In genomic region chr7:27714831-27715444, GRCh38 we compare ENCODE assay signal across 22 cellular contexts. TPM values are rescaled to one million over a fixed set of nuclear protein-coding genes. Genes with fewer than 3 reads are reported as not detected.
DNase-seq lines count a peak whose midpoint lies in the region; ATAC-seq, FAIRE-seq and TF ChIP-seq lines count a peak whose summit lies in the region.
"Had no signal": no experiment of that assay in that cellular context is flagged by ENCODE, and none has a peak within 500 bp of the region (broad histone marks: within the 10 kb centered on the region; RNA-seq: fewer than 3 reads in every experiment).

No MANE protein-coding gene starts in this region.

- H3K36me3 ChIP-seq in HEK293 (ENCODE audit: control insufficient read depth in 2 of 2, insufficient read depth in 1 of 2, low read length in 2 of 2) (no peaks in the 10 kb centered on the region), small intestine (ENCODE audit: control insufficient read depth in 2 of 2, insufficient read depth in 2 of 2, low read length in 2 of 2) (no peaks in the 10 kb centered on the region)
- H3K36me3 ChIP-seq: cardiac muscle cell, right atrium auricular region, stomach, upper lobe of right lung had no signal

- ATAC-seq in HG02678 (IDR thresholded peaks at IDR 0.05; ENCODE audit: unreplicated experiment) = no peak
- ATAC-seq: activated CD8-positive, alpha-beta T cell treated with anti-CD3 and anti-CD28 coated beads, Interleukin-2, amount 10 ng/mL, durations not matched to agents 7 days and 5 days; activated naive CD4-positive, alpha-beta T cell treated with anti-CD3 and anti-CD28 coated beads, Interleukin-2, amount 50 U/mL, for 72 hours; activated T-cell treated with anti-CD3 and anti-CD28 coated beads, Interleukin-2, amount 50 U/mL, for 72 hours; upper lobe of right lung; WTC11 had no signal

- CTCF ChIA-PET in HEK293 (lab: Yijun Ruan, JAX) = interaction anchor here (0.6 kb wide), 1 partner anchor 347 kb away, joined by 3 read pairs; no protein-coding TSS in a partner anchor

- H3K4me3 ChIP-seq in HEK293 (ENCODE audit: low read depth, low read length) (no peak overlapping the region), small intestine (ENCODE audit: low read depth in 1 of 2, low read length in 2 of 2) (no peak overlapping the region)
- H3K4me3 ChIP-seq: cardiac muscle cell, right atrium auricular region, stomach, upper lobe of right lung had no signal

- WGBS in small intestine, 3 donors = 42 to 64% (median 52%) methylated on average over 4 of the region's 4 CpGs

- POLR2A ChIA-PET in HEK293 (lab: Yijun Ruan, JAX) = no interaction called here

- no peaks in the 10 kb centered on the region for H3K27me3 ChIP-seq in small intestine (ENCODE audit: control insufficient read depth in 2 of 2, insufficient read depth in 2 of 2, low read length in 2 of 2)
- H3K27me3 ChIP-seq: cardiac muscle cell, right atrium auricular region, stomach, upper lobe of right lung had no signal

- H3K27ac ChIP-seq in HEK293 (ENCODE audit: extremely low read depth, low read depth, low read length) (no peak overlapping the region), small intestine (ENCODE audit: low read depth in 1 of 2, low read length in 1 of 2) (no peak overlapping the region)
- H3K27ac ChIP-seq: cardiac muscle cell, right atrium auricular region, upper lobe of right lung had no signal

- FAIRE-seq in small intestine (lab: Jason Lieb, UNC) = no peak
- FAIRE-seq: G401.6 had no signal

- in situ Hi-C loops in GM13976 (cut with MboI; ENCODE audit: low sequenced_read_pairs, unreplicated experiment) = no loop called here

- H3K4me1 ChIP-seq in HEK293 (ENCODE audit: control insufficient read depth, insufficient read depth, low read length) = no peaks in the 10 kb centered on the region
- peaks cover 2 to 9% of the 10 kb centered on the region in 2 donors for H3K4me1 ChIP-seq in small intestine (ENCODE audit: control insufficient read depth in 2 of 2, insufficient read depth in 1 of 2, low read depth in 1 of 2, low read length in 1 of 2)
- H3K4me1 ChIP-seq: right atrium auricular region, upper lobe of right lung had no signal

- TF ChIP-seq CTCF in HEK293 (tag by site-specific recombination; IDR thresholded peaks at IDR 0.05) (no peak), GM13976 (IDR thresholded peaks at IDR 0.05; ENCODE audit: borderline replicate concordance, control extremely low read depth, extremely low read depth, insufficient read depth, missing control alignments) (no peak)

- peak; percentile 35 for DNase-seq in astrocyte of the hippocampus (ENCODE audit: low read depth, low spot score)
- DNase-seq in globus pallidus (ENCODE audit: low spot score) = peak; percentile 21
- peak; percentile 52 for DNase-seq in small intestine
- DNase-seq in GM13976 (ENCODE audit: low spot score) = no peak
- no peak for DNase-seq in NAMALWA (ENCODE audit: low spot score)
- DNase-seq: activated CD8-positive, alpha-beta T cell treated with anti-CD3 and anti-CD28 coated beads, Interleukin-2, amount 10 ng/mL, durations not matched to agents 7 days and 5 days; activated T-cell treated with anti-CD3 and anti-CD28 coated beads, Interleukin-2, amount 50 U/mL, for 72 hours; effector CD8-positive, alpha-beta T cell; HCEC 1CT; hypothalamus; Karpas-422; NCI-H1105 treated with DMSO at 0.1 percent for 48 hours; NCI-H526 treated with DMSO at 0.1 percent for 48 hours; stomach; upper lobe of right lung had no signal

- H3K9me3 ChIP-seq in HEK293 (ENCODE audit: control insufficient read depth, insufficient read depth, low read depth, low read length) = no peaks in the 10 kb centered on the region
- H3K9me3 ChIP-seq in small intestine (ENCODE audit: control insufficient read depth, low read depth) = no peaks in the 10 kb centered on the region
- H3K9me3 ChIP-seq: right atrium auricular region, stomach, upper lobe of right lung had no signal

TF ChIP-seq in HEK293, 187 proteins besides CTCF, POLR2A, EP300 and RAD21:
- TF ChIP-seq ZNF223 (tag by site-specific recombination; IDR thresholded peaks at IDR 0.05) = no peak
- TF ChIP-seq SETDB1 (IDR thresholded peaks at IDR 0.05; ENCODE audit: insufficient read length, low read length) = no peak
- no peak for TF ChIP-seq ZNF629 (tag by site-specific recombination; IDR thresholded peaks at IDR 0.05)
- TF ChIP-seq PRDM10 (tag by site-specific recombination; IDR thresholded peaks at IDR 0.05) = peak; percentile 91
- no peak for TF ChIP-seq ZNF302 (tag by site-specific recombination; IDR thresholded peaks at IDR 0.05; ENCODE audit: low read depth)
TF ChIP-seq in HEK293: peak in this region for 1.

RNA-seq across cellular contexts. Expression of gene TAX1BP1, which starts 25.0 kb away (rescaled TPM):
- 10 to 100 TPM; 60.8 to 82.3 (median 80.2) TPM for polyA plus RNA-seq in small intestine

RNA-seq across cellular contexts. Expression of gene HIBADH, which starts 52.3 kb away (rescaled TPM):
- 10 to 100 TPM; 30.5 to 50.8 (median 44.9) TPM for polyA plus RNA-seq in small intestine

Comparison
In these comparisons a context has a peak if more than half of its experiments do, and no peak if none do; other contexts are left out.
1. DNase-seq: peak in astrocyte of the hippocampus (single experiment), globus pallidus (single experiment) and small intestine (single experiment); none in GM13976 (single experiment) and NAMALWA (single experiment).